In the genomic region with DNA sequence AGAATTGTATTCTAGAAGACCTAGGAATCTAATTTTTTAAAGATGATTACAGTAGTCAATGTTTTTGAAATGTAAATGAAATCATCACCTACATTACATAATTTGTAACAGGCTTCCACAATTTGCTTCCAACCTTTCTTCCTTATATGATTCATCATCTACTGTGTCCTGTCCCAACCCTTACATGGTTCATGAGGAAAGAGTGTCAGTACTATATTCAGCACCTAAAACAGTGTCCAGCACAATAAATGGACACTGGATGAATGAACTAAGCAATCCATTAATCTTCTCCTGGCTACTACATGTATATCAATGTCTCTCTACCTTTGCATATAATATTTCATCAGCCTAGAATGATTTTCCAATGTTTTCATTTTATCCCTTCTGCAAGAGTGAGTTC, we compare ENCODE assay signal across 11 cellular contexts. TPM values are rescaled to one million over a fixed set of nuclear protein-coding genes. Genes with fewer than 3 reads are reported as not detected.
"Had no signal": no experiment of that assay in that cellular context is flagged by ENCODE, and none has a peak within 500 bp of the region (broad histone marks: within the 10 kb centered on the region; RNA-seq: fewer than 3 reads in every experiment).

No MANE protein-coding gene starts in this region.

- ATAC-seq: GM23338, HCT116 had no signal

- H3K36me3 ChIP-seq: HAP-1 had no signal

- FAIRE-seq: H1, H54 had no signal

- H3K4me3 Mint-ChIP-seq: GM23338, H9, HFFc6 had no signal

- DNase-seq: GM23248, GOT3, H7, H9, HCEC 1CT, HFFc6 had no signal

- H3K27ac ChIP-seq: GM23248 had no signal

- H3K4me1 ChIP-seq: HAP-1 had no signal

- H3K27ac Mint-ChIP-seq: GM23338, H9, HFFc6 had no signal

- H3K9me3 ChIP-seq: HAP-1 had no signal

- H3K4me3 ChIP-seq: GM23248, GM23338, HAP-1 had no signal

RNA-seq across cellular contexts. Expression of a gene that starts 12.2 kb away (rescaled TPM):
- total RNA-seq: GM23248, HFFc6 had no signal
